ENCODE assay signal across 9 cellular contexts in the genomic region with DNA sequence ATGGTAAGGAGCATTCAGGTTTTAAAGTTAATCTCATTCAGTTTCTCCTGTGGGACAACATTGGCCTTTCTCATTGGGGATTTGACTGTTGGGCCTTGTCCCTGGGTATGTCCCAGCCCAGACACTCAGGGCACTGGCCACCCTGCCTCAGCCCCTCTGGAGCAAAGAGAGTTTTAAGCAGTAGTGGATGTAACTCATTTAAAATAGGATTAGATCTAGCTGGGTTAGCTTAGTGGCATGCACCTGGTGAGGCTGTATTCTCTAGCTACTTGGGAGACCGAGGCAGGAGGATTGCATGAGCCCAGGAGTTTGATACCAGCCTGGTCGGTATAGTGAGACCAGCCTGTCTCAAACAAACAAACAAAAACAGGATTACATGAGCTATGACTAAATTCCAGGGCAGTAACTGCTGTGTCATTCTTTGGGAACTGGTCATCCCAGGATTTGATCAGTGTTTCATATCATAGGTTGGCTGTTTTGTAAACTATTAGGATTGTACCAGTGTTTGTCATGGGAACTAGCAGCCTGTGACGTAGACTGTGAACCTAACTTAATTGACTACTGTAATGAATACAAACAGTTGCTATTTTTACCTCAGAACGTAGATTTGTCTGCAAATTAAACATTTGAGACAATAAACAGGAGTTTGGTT. TPM values are rescaled to one million over a fixed set of nuclear protein-coding genes. Genes with fewer than 3 reads are reported as not detected.
DNase-seq lines count a peak whose midpoint lies in the region; ATAC-seq and TF ChIP-seq lines count a peak whose summit lies in the region.
"Had no signal": no experiment of that assay in that cellular context is flagged by ENCODE, and none has a peak within 500 bp of the region (broad histone marks: within the 10 kb centered on the region; RNA-seq: fewer than 3 reads in every experiment).

No MANE protein-coding gene starts in this region.

- no peak overlapping the region for H3K4me3 Mint-ChIP-seq in stimulated activated naive CD8-positive, alpha-beta T cell treated with anti-CD3 and anti-CD28 coated beads, Interleukin-15, Interleukin-2, amounts not matched to agents 100 ng/mL and 50 ng/mL, for 24 hours
- H3K4me3 Mint-ChIP-seq in activated CD4-positive, alpha-beta memory T cell treated with anti-CD3 and anti-CD28 coated beads, Interleukin-2, amount 10 ng/mL, durations not matched to agents 7 days and 5 days, result no peak overlapping the region

- intact Hi-C loops in vagina (cut with DNase I), result no loop called here

- H3K36me3 ChIP-seq in vagina, result no peaks in the 10 kb centered on the region

- H3K4me1 Mint-ChIP-seq in stimulated activated naive CD8-positive, alpha-beta T cell treated with anti-CD3 and anti-CD28 coated beads, Interleukin-15, Interleukin-2, amounts not matched to agents 100 ng/mL and 50 ng/mL, for 24 hours (ENCODE audit: low read depth), result peaks cover 98% of the 10 kb centered on the region
- peaks cover 97% of the 10 kb centered on the region for H3K4me1 Mint-ChIP-seq in activated CD4-positive, alpha-beta memory T cell treated with anti-CD3 and anti-CD28 coated beads, Interleukin-2, amount 10 ng/mL, durations not matched to agents 7 days and 5 days

- H3K4me3 ChIP-seq in foreskin fibroblast (ENCODE audit: low read depth in 1 of 2, low read length in 2 of 2) (no peak overlapping the region), vagina (no peak overlapping the region)

- POLR2A ChIA-PET in activated CD4-positive, alpha-beta memory T cell treated with anti-CD3 and anti-CD28 coated beads, Interleukin-2, amount 10 ng/mL, durations not matched to agents 7 days and 5 days (lab: Charles Lee), result interaction anchor here (1.0 to 23.7 kb wide), 5 partner anchors 5 to 314 kb away, joined by 3 to 500 read pairs (median 471); partner anchors contain the start of gene INPP4A

- no peaks in the 10 kb centered on the region for H3K9me3 Mint-ChIP-seq in stimulated activated naive CD8-positive, alpha-beta T cell treated with anti-CD3 and anti-CD28 coated beads, Interleukin-15, Interleukin-2, amounts not matched to agents 100 ng/mL and 50 ng/mL, for 24 hours
- no peaks in the 10 kb centered on the region for H3K9me3 Mint-ChIP-seq in activated CD4-positive, alpha-beta memory T cell treated with anti-CD3 and anti-CD28 coated beads, Interleukin-2, amount 10 ng/mL, durations not matched to agents 7 days and 5 days

- no peak for ATAC-seq in stimulated activated naive CD8-positive, alpha-beta T cell treated with anti-CD3 and anti-CD28 coated beads, Interleukin-15, Interleukin-2, amounts not matched to agents 100 U/mL and 50 U/mL, for 24 hours
- ATAC-seq in omental fat pad (ENCODE audit: low FRiP score) (no peak), GM18511 (IDR thresholded peaks at IDR 0.05; ENCODE audit: unreplicated experiment) (no peak), HG02678 (IDR thresholded peaks at IDR 0.05; ENCODE audit: unreplicated experiment) (no peak)
- ATAC-seq: esophagus mucosa had no signal

- no peaks in the 10 kb centered on the region for H3K27me3 Mint-ChIP-seq in stimulated activated naive CD8-positive, alpha-beta T cell treated with anti-CD3 and anti-CD28 coated beads, Interleukin-15, Interleukin-2, amounts not matched to agents 100 ng/mL and 50 ng/mL, for 24 hours
- H3K27me3 Mint-ChIP-seq in activated CD4-positive, alpha-beta memory T cell treated with anti-CD3 and anti-CD28 coated beads, Interleukin-2, amount 10 ng/mL, durations not matched to agents 7 days and 5 days, result no peaks in the 10 kb centered on the region

- peaks cover 12% of the 10 kb centered on the region for H3K36me3 Mint-ChIP-seq in stimulated activated naive CD8-positive, alpha-beta T cell treated with anti-CD3 and anti-CD28 coated beads, Interleukin-15, Interleukin-2, amounts not matched to agents 100 ng/mL and 50 ng/mL, for 24 hours (ENCODE audit: low read depth)
- peaks cover 47% of the 10 kb centered on the region for H3K36me3 Mint-ChIP-seq in activated CD4-positive, alpha-beta memory T cell treated with anti-CD3 and anti-CD28 coated beads, Interleukin-2, amount 10 ng/mL, durations not matched to agents 7 days and 5 days (ENCODE audit: low read depth)

- H3K27me3 ChIP-seq in vagina, result no peaks in the 10 kb centered on the region

- peak overlapping the region; percentile 9 for H3K27ac ChIP-seq in vagina

- peaks cover 66% of the 10 kb centered on the region for H3K4me1 ChIP-seq in vagina

- no peaks in the 10 kb centered on the region for H3K9me3 ChIP-seq in vagina

- H3K27ac Mint-ChIP-seq in stimulated activated naive CD8-positive, alpha-beta T cell treated with anti-CD3 and anti-CD28 coated beads, Interleukin-15, Interleukin-2, amounts not matched to agents 100 ng/mL and 50 ng/mL, for 24 hours, result peak overlapping the region; percentile 64
- H3K27ac Mint-ChIP-seq in activated CD4-positive, alpha-beta memory T cell treated with anti-CD3 and anti-CD28 coated beads, Interleukin-2, amount 10 ng/mL, durations not matched to agents 7 days and 5 days, result peak overlapping the region; percentile 73

- TF ChIP-seq POLR2A in vagina (IDR thresholded peaks at IDR 0.05), result no peak

- DNase-seq in stimulated activated naive CD8-positive, alpha-beta T cell treated with anti-CD3 and anti-CD28 coated beads, Interleukin-15, Interleukin-2, amounts not matched to agents 100 U/mL and 50 U/mL, for 24 hours, result no peak
- DNase-seq in activated CD4-positive, alpha-beta memory T cell treated with anti-CD3 and anti-CD28 coated beads, Interleukin-2, amount 10 ng/mL, durations not matched to agents 7 days and 5 days, result no peak
- DNase-seq in foreskin fibroblast (peak; percentile 87), vagina (ENCODE audit: extremely low spot score in 2 of 2) (peak; percentile 12 to 69), omental fat pad (ENCODE audit: low spot score) (no peak)

- CTCF ChIA-PET in activated CD4-positive, alpha-beta memory T cell treated with anti-CD3 and anti-CD28 coated beads, Interleukin-2, amount 10 ng/mL, durations not matched to agents 7 days and 5 days (lab: Charles Lee), result interaction anchor here (0.6 to 6.0 kb wide), 7 partner anchors 8 to 44 kb away, joined by 4 to 36 read pairs (median 7); no protein-coding TSS in a partner anchor

- TF ChIP-seq CTCF in foreskin fibroblast (IDR thresholded peaks at IDR 0.05; ENCODE audit: low read depth, low read length) (no peak), vagina (IDR thresholded peaks at IDR 0.05) (no peak), omental fat pad (IDR thresholded peaks at IDR 0.05) (no peak)

RNA-seq across cellular contexts. Expression of gene INPP4A, which starts 12.5 kb away (rescaled TPM):
- total RNA-seq in activated CD4-positive, alpha-beta memory T cell treated with anti-CD3 and anti-CD28 coated beads, Interleukin-2, amount 10 ng/mL, durations not matched to agents 7 days and 5 days, result 100 to 1,000 TPM; 123 to 127 TPM
- total RNA-seq in vagina, result 38.1 TPM
- total RNA-seq in omental fat pad, result 10 to 100 TPM; 19.6 to 32.2 (median 28.0) TPM

Comparison
In these comparisons a context has a peak if more than half of its experiments do, and no peak if none do; other contexts are left out.
1. DNase-seq: peak in foreskin fibroblast (2 of 2) and vagina (2 of 2); none in stimulated activated naive CD8-positive, alpha-beta T cell treated with anti-CD3 and anti-CD28 coated beads, Interleukin-15, Interleukin-2, amounts not matched to agents 100 U/mL and 50 U/mL, for 24 hours (single experiment), activated CD4-positive, alpha-beta memory T cell treated with anti-CD3 and anti-CD28 coated beads, Interleukin-2, amount 10 ng/mL, durations not matched to agents 7 days and 5 days (single experiment) and omental fat pad (single experiment).